18 cellular contexts compared by ENCODE assay signal in genomic region chr20:63076421-63076820, GRCh38.
DNase-seq lines count a peak whose midpoint lies in the region; ATAC-seq, FAIRE-seq and TF ChIP-seq lines count a peak whose summit lies in the region.
"Had no signal": no experiment of that assay in that cellular context is flagged by ENCODE, and none has a peak within 500 bp of the region (broad histone marks: within the 10 kb centered on the region; RNA-seq: fewer than 3 reads in every experiment).

No MANE protein-coding gene starts in this region.

- in situ Hi-C loops in HepG2 (cut with HindIII; ENCODE audit: extremely low pct_ligation_motif_present, low pct_unique_long_range_greater_than_20kb) = no loop called here

- WGBS in right lobe of liver (ENCODE audit: insufficient coverage, low coverage, low lambda C conversion rate, missing lambda C conversion rate) = 34% methylated on average over 5 of the region's 5 CpGs
- WGBS in HepG2 (ENCODE audit: low lambda C conversion rate) = 23% methylated on average over 5 of the region's 5 CpGs

- intact Hi-C loops in right lobe of liver (cut with DNase I) (no loop called here), HepG2 (cut with micrococcal nuclease; ENCODE audit: unreplicated experiment) (no loop called here), posterior vena cava (cut with DNase I) (no loop called here)

- POLR2A ChIA-PET in HepG2 (lab: Yijun Ruan, JAX) = no interaction called here

- DNase-seq in right lobe of liver (peak in 2 of 3 donors; percentile 9 to 14), HepG2 (ENCODE audit: low spot score) (no peak), RWPE2 (ENCODE audit: low spot score) (peak; percentile 52), posterior vena cava (ENCODE audit: low spot score) (peak; percentile 16), NCI-H446 treated with DMSO at 0.1 percent for 48 hours (lab: John Stamatoyannopoulos, UW) (no peak), activated gamma-delta T cell (lab: John Stamatoyannopoulos, UW) (no peak)
- DNase-seq: CD4-positive, CD25-positive, alpha-beta regulatory T cell; CD8-positive, alpha-beta memory T cell; COR-L47; HCEC 1CT had no signal

- H3K79me2 ChIP-seq in HepG2 (ENCODE audit: insufficient read depth, low read length) = no peaks in the 10 kb centered on the region

- TF ChIP-seq CTCF in right lobe of liver (IDR thresholded peaks at IDR 0.05) (no peak), HepG2 (CRISPR knock-in tag; IDR thresholded peaks at IDR 0.05) (no peak), RWPE2 (IDR thresholded peaks at IDR 0.05; ENCODE audit: poor library complexity, severe bottlenecking) (no peak)

- H3K4me3 ChIP-seq in right lobe of liver = no peak overlapping the region
- H3K4me3 ChIP-seq in HepG2 (replicated peaks in 1 of 3; ENCODE audit: insufficient read depth in 1 of 3, low read depth in 2 of 3, low read length in 3 of 3) = no peak overlapping the region
- no peak overlapping the region for H3K4me3 ChIP-seq in RWPE2 (ENCODE audit: severe bottlenecking)
- H3K4me3 ChIP-seq: BLaER1 treated with 17β-estradiol and CSF1 and Interleukin-3, amounts not matched to agents 10 nM and 100 nM; GM23338 had no signal

- peaks cover 1% of the 10 kb centered on the region; the same call in 1 of the 2 replicates for H4K20me1 ChIP-seq in HepG2 (ENCODE audit: insufficient read depth, low read length)

- H3K27me3 ChIP-seq in right lobe of liver (peaks cover 0 to 10% of the 10 kb centered on the region in 2 donors), HepG2 (ENCODE audit: control insufficient read depth in 1 of 2, insufficient read depth in 2 of 2, low read length in 2 of 2) (peaks cover 7 to 30% of the 10 kb centered on the region in 2 experiments; a peak in 3 of 5 replicates), RWPE2 (ENCODE audit: insufficient read depth, poor library complexity, severe bottlenecking) (peaks cover 39% of the 10 kb centered on the region)

- BruUV-seq in HepG2 (replicated peaks; lab: Mats Ljungman, UMichigan) = no TSS peak

- TF ChIP-seq EP300 in HepG2 (IDR thresholded peaks at IDR 0.05; ENCODE audit: low read depth in 2 of 2, low read length in 2 of 2) (no peak), HepG2 (CRISPR knock-in tag; IDR thresholded peaks at IDR 0.05; ENCODE audit: borderline replicate concordance) (no peak)

- no peaks in the 10 kb centered on the region for H3K36me3 ChIP-seq in right lobe of liver
- H3K36me3 ChIP-seq in HepG2 (replicated peaks in 1 of 2; ENCODE audit: control insufficient read depth in 1 of 2, insufficient read depth in 2 of 2, low read length in 2 of 2) = no peaks in the 10 kb centered on the region
- no peaks in the 10 kb centered on the region for H3K36me3 ChIP-seq in RWPE2 (ENCODE audit: low read depth)
- H3K36me3 ChIP-seq: BLaER1 treated with 17β-estradiol and CSF1 and Interleukin-3, amounts not matched to agents 10 nM and 100 nM had no signal

- no peak overlapping the region for H3K4me2 ChIP-seq in HepG2 (ENCODE audit: low read depth, low read length)
- H3K4me2 ChIP-seq: BLaER1 treated with 17β-estradiol and CSF1 and Interleukin-3, amounts not matched to agents 10 nM and 100 nM; GM23338 had no signal

- H3K9me3 ChIP-seq in right lobe of liver = peaks cover 0 to 9% (median 0%) of the 10 kb centered on the region in 4 donors
- peaks cover 6% of the 10 kb centered on the region for H3K9me3 ChIP-seq in HepG2 (ENCODE audit: low read length)
- H3K9me3 ChIP-seq in RWPE2 (ENCODE audit: severe bottlenecking) = peaks cover 20% of the 10 kb centered on the region

- TF ChIP-seq RAD21 in HepG2 (CRISPR knock-in tag; IDR thresholded peaks at IDR 0.05) = no peak

- FAIRE-seq in HepG2 (lab: Jason Lieb, UNC) = no peak
- FAIRE-seq: D721Med, G401.6, GM12891, GM18507, H54 had no signal

- CTCF ChIA-PET in HepG2 (lab: Yijun Ruan, JAX; ENCODE audit: low intra/inter-chr PET ratio, low total read pairs) = no interaction called here

- ATAC-seq in right lobe of liver (no peak), HepG2 (no peak), RWPE2 (ENCODE audit: low read depth) (no peak), GM18519 (IDR thresholded peaks at IDR 0.05; ENCODE audit: low FRiP score, unreplicated experiment) (no peak)
- ATAC-seq: GM23338 had no signal

- no peak overlapping the region for H3K9ac ChIP-seq in HepG2 (ENCODE audit: insufficient read depth, low read depth, low read length)
- H3K9ac ChIP-seq: BLaER1 treated with 17β-estradiol and CSF1 and Interleukin-3, amounts not matched to agents 10 nM and 100 nM had no signal

- no peak overlapping the region for H2AFZ ChIP-seq in HepG2 (ENCODE audit: low read length)
- H2AFZ ChIP-seq: GM23338 had no signal

- no peaks in the 10 kb centered on the region for H3K4me1 ChIP-seq in right lobe of liver
- H3K4me1 ChIP-seq in HepG2 (ENCODE audit: insufficient read depth, low read length) = no peaks in the 10 kb centered on the region
- no peaks in the 10 kb centered on the region for H3K4me1 ChIP-seq in RWPE2 (ENCODE audit: insufficient read depth, poor library complexity, severe bottlenecking)

- TF ChIP-seq POLR2A in right lobe of liver (IDR thresholded peaks at IDR 0.05) (no peak), HepG2 (IDR thresholded peaks at IDR 0.05; ENCODE audit: insufficient read depth in 1 of 2, low read depth in 2 of 2, low read length in 2 of 2) (no peak)

- no peak overlapping the region for H3K27ac ChIP-seq in right lobe of liver
- no peak overlapping the region for H3K27ac ChIP-seq in HepG2 (ENCODE audit: extremely low read length, insufficient read depth, low read length)
- H3K27ac ChIP-seq in RWPE2 (ENCODE audit: poor library complexity, severe bottlenecking) = no peak overlapping the region
- H3K27ac ChIP-seq: BLaER1 treated with 17β-estradiol and CSF1 and Interleukin-3, amounts not matched to agents 10 nM and 100 nM had no signal

TF ChIP-seq in HepG2, 621 proteins besides CTCF, POLR2A, EP300 and RAD21 (continues in another document):
- no peak for TF ChIP-seq RFX5 (IDR thresholded peaks at IDR 0.05; ENCODE audit: low read depth, low read length)
- no peak for TF ChIP-seq THYN1 (CRISPR knock-in tag; IDR thresholded peaks at IDR 0.05; ENCODE audit: borderline replicate concordance, low read depth)
- TF ChIP-seq FUBP1 (CRISPR knock-in tag; IDR thresholded peaks at IDR 0.05; ENCODE audit: borderline replicate concordance) = no peak
- TF ChIP-seq RERE (CRISPR knock-in tag; IDR thresholded peaks at IDR 0.05; ENCODE audit: low read depth) = no peak
- no peak for TF ChIP-seq ZNF703 (CRISPR knock-in tag; IDR thresholded peaks at IDR 0.05; ENCODE audit: borderline replicate concordance)
- no peak for TF ChIP-seq CENPX (CRISPR knock-in tag; IDR thresholded peaks at IDR 0.05)
- no peak for TF ChIP-seq ZNF7 (CRISPR knock-in tag; IDR thresholded peaks at IDR 0.05)
- TF ChIP-seq ZNF644 (CRISPR knock-in tag; IDR thresholded peaks at IDR 0.05; ENCODE audit: low read depth) = no peak

Comparison
In these comparisons a context has a peak if more than half of its experiments do, and no peak if none do; other contexts are left out.
1. DNase-seq: peak in right lobe of liver (2 of 3), RWPE2 (single experiment) and posterior vena cava (single experiment); none in HepG2 (single experiment), NCI-H446 treated with DMSO at 0.1 percent for 48 hours (single experiment) and activated gamma-delta T cell (single experiment).